In genomic region chr11:11036185-11037161, GRCh38 we compare ENCODE assay signal across 8 cellular contexts.
DNase-seq lines count a peak whose midpoint lies in the region; ATAC-seq, FAIRE-seq and TF ChIP-seq lines count a peak whose summit lies in the region.

No MANE protein-coding gene starts in this region.

- POLR2A ChIA-PET in T-cell (lab: Charles Lee) (interaction anchor here in 1 of 2 donors (1.3 kb wide), 1 partner anchor 121 kb away, joined by 4 read pairs; no protein-coding TSS in a partner anchor), endothelial cell of umbilical vein (lab: Charles Lee) (no interaction called here)

- peak overlapping the region; percentile 47 to 59 for H3K27ac Mint-ChIP-seq in T-cell

- H3K9ac ChIP-seq in BLaER1 (no peak overlapping the region), endothelial cell of umbilical vein (replicated peaks; ENCODE audit: extremely low read depth, insufficient read depth, low read length) (no peak overlapping the region)

- H3K4me3 ChIP-seq in BLaER1 (no peak overlapping the region), endothelial cell of umbilical vein (replicated peaks in 1 of 3; ENCODE audit: insufficient read depth in 1 of 3, low read depth in 1 of 3, low read length in 3 of 3) (no peak overlapping the region), mucosa of descending colon (no peak overlapping the region)

- H3K4me1 ChIP-seq in BLaER1 (peaks cover 12% of the 10 kb centered on the region), endothelial cell of umbilical vein (ENCODE audit: control insufficient read depth, extremely low read depth, insufficient read depth, low read length) (no peaks in the 10 kb centered on the region), mucosa of descending colon (ENCODE audit: low read depth) (no peaks in the 10 kb centered on the region)

- no peak for TF ChIP-seq POLR2A in endothelial cell of umbilical vein (IDR thresholded peaks at IDR 0.05; ENCODE audit: low read depth, low read length)

- ATAC-seq in T-cell (replicated peaks in 1 of 4) (peak; percentile 79 to 92 (median 86)), mucosa of descending colon (peak; percentile 72), GM21717 (IDR thresholded peaks at IDR 0.05; ENCODE audit: unreplicated experiment) (no peak), GM18909 (IDR thresholded peaks at IDR 0.05; ENCODE audit: poor library complexity, unreplicated experiment) (no peak)

- peaks cover 14 to 36% (median 18%) of the 10 kb centered on the region in 3 donors for H3K4me1 Mint-ChIP-seq in T-cell

- H4K20me1 ChIP-seq in BLaER1 (no peaks in the 10 kb centered on the region), endothelial cell of umbilical vein (replicated peaks; ENCODE audit: control insufficient read depth, extremely low read depth, insufficient read depth, low read length) (no peaks in the 10 kb centered on the region)

- H3K9me3 Mint-ChIP-seq in T-cell, result no peaks in the 10 kb centered on the region

- peak; percentile 72 for DNase-seq in NAMALWA (ENCODE audit: low spot score)
- peak in 19 of 34 experiments; percentile 9 to 51 (median 29) for DNase-seq in T-cell
- peak; percentile 16 for DNase-seq in endothelial cell of umbilical vein (ENCODE audit: low read depth, low spot score)
- peak in 1 of 3 donors; percentile 66 for DNase-seq in mucosa of descending colon

- H3K4me2 ChIP-seq in BLaER1 (peak overlapping the region; percentile 8; the same call in 1 of the 2 replicates), endothelial cell of umbilical vein (ENCODE audit: insufficient read depth, low read length) (no peak overlapping the region)

- H3K27me3 ChIP-seq in BLaER1, result no peaks in the 10 kb centered on the region
- peaks cover 0 to 16% of the 10 kb centered on the region in 2 experiments for H3K27me3 ChIP-seq in endothelial cell of umbilical vein (ENCODE audit: control insufficient read depth in 2 of 2, insufficient read depth in 2 of 2, low read length in 2 of 2)

- CTCF ChIA-PET in T-cell (lab: Charles Lee) (interaction anchor here (0.6 to 5.1 kb wide), 16 partner anchors 9 to 751 kb away, joined by 3 to 37 read pairs (median 4); no protein-coding TSS in a partner anchor), endothelial cell of umbilical vein (lab: Charles Lee) (interaction anchor here (1.0 to 6.2 kb wide), 7 partner anchors 8 to 763 kb away, joined by 3 to 53 read pairs (median 4); no protein-coding TSS in a partner anchor)

- intact Hi-C loops in endothelial cell of umbilical vein (cut with micrococcal nuclease) (loop anchor here (1.0 kb wide), 1 partner anchor 751 kb away; no protein-coding TSS in a partner anchor), mucosa of descending colon (cut with DNase I, micrococcal nuclease) (loop anchor here (5.0 to 10.0 kb wide), 2 partner anchors 118 to 751 kb away; no protein-coding TSS in a partner anchor)

- H3K79me2 ChIP-seq in endothelial cell of umbilical vein (ENCODE audit: control insufficient read depth, insufficient read depth, low read length), result no peaks in the 10 kb centered on the region

- H3K9me3 ChIP-seq in BLaER1 (no peaks in the 10 kb centered on the region), endothelial cell of umbilical vein (replicated peaks; ENCODE audit: control insufficient read depth, insufficient read depth, low read length) (no peaks in the 10 kb centered on the region), mucosa of descending colon (no peaks in the 10 kb centered on the region)

- dilution Hi-C loops in endothelial cell of umbilical vein (cut with MboI; ENCODE audit: extremely low pct_ligation_motif_present, low sequenced_read_pairs), result no loop called here

- TF ChIP-seq CTCF in GM12874 (IDR thresholded peaks at IDR 0.05; ENCODE audit: insufficient read depth, low read depth, low read length), result peak; percentile 63
- peak; percentile 34 to 59 for TF ChIP-seq CTCF in endothelial cell of umbilical vein (IDR thresholded peaks at IDR 0.05; ENCODE audit: extremely low read depth in 1 of 2, insufficient read depth in 1 of 2, low read depth in 1 of 2, low read length in 2 of 2)
- peak; percentile 23 for TF ChIP-seq CTCF in mucosa of descending colon (IDR thresholded peaks at IDR 0.05)

- H3K27ac ChIP-seq in BLaER1, result no peak overlapping the region
- H3K27ac ChIP-seq in endothelial cell of umbilical vein (ENCODE audit: insufficient read depth, low read depth, low read length), result no peak overlapping the region

- no peaks in the 10 kb centered on the region for H3K9me1 ChIP-seq in endothelial cell of umbilical vein (replicated peaks; ENCODE audit: control insufficient read depth, extremely low read depth, insufficient read depth, low read length)

- no TSS peak for BruUV-seq in endothelial cell of umbilical vein (replicated peaks; lab: Mats Ljungman, UMichigan)

- H3K27me3 Mint-ChIP-seq in T-cell, result peaks cover 0 to 5% of the 10 kb centered on the region in 2 donors

- H2AFZ ChIP-seq in endothelial cell of umbilical vein (ENCODE audit: low read depth, low read length), result no peak overlapping the region

- H3K36me3 Mint-ChIP-seq in T-cell, result no peaks in the 10 kb centered on the region

- H3K4me3 Mint-ChIP-seq in T-cell, result no peak overlapping the region

- H3K36me3 ChIP-seq in BLaER1, result no peaks in the 10 kb centered on the region
- H3K36me3 ChIP-seq in endothelial cell of umbilical vein (ENCODE audit: control insufficient read depth in 2 of 2, extremely low read depth in 1 of 2, insufficient read depth in 2 of 2, low read length in 2 of 2), result no peaks in the 10 kb centered on the region
- no peaks in the 10 kb centered on the region for H3K36me3 ChIP-seq in mucosa of descending colon (ENCODE audit: low read depth)

- FAIRE-seq in endothelial cell of umbilical vein (lab: Jason Lieb, UNC), result no peak

TF ChIP-seq in endothelial cell of umbilical vein, 7 proteins besides CTCF, POLR2A, EP300 and RAD21:
- TF ChIP-seq GATA2 (IDR thresholded peaks at IDR 0.05; ENCODE audit: insufficient read depth, insufficient read length, low read depth, low read length), result no peak
TF ChIP-seq in endothelial cell of umbilical vein: peak in this region for 0.

Comparison
In these comparisons a context has a peak if more than half of its experiments do, and no peak if none do; other contexts are left out.
1. ATAC-seq: peak in T-cell (4 of 4) and mucosa of descending colon (single experiment); none in GM21717 (single experiment) and GM18909 (single experiment).
2. Peak in every context shown above with its lines, with median percentiles within 50 percentile points of each other: CTCF ChIP-seq.